In genomic region chr6:151239603-151240035, GRCh38 we compare ENCODE assay signal across 1 cellular context.
TF ChIP-seq lines count a peak whose summit lies in the region.

A gene with protein sequence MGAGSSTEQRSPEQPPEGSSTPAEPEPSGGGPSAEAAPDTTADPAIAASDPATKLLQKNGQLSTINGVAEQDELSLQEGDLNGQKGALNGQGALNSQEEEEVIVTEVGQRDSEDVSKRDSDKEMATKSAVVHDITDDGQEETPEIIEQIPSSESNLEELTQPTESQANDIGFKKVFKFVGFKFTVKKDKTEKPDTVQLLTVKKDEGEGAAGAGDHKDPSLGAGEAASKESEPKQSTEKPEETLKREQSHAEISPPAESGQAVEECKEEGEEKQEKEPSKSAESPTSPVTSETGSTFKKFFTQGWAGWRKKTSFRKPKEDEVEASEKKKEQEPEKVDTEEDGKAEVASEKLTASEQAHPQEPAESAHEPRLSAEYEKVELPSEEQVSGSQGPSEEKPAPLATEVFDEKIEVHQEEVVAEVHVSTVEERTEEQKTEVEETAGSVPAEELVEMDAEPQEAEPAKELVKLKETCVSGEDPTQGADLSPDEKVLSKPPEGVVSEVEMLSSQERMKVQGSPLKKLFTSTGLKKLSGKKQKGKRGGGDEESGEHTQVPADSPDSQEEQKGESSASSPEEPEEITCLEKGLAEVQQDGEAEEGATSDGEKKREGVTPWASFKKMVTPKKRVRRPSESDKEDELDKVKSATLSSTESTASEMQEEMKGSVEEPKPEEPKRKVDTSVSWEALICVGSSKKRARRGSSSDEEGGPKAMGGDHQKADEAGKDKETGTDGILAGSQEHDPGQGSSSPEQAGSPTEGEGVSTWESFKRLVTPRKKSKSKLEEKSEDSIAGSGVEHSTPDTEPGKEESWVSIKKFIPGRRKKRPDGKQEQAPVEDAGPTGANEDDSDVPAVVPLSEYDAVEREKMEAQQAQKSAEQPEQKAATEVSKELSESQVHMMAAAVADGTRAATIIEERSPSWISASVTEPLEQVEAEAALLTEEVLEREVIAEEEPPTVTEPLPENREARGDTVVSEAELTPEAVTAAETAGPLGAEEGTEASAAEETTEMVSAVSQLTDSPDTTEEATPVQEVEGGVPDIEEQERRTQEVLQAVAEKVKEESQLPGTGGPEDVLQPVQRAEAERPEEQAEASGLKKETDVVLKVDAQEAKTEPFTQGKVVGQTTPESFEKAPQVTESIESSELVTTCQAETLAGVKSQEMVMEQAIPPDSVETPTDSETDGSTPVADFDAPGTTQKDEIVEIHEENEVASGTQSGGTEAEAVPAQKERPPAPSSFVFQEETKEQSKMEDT (N-terminal part only) (plus strand): TSS chr6:151239967. CDS start chr6:151240563, 596 bp downstream.

TF ChIP-seq in H1, 55 proteins besides CTCF, POLR2A, EP300 and RAD21 (continued from another document):
- TF ChIP-seq, protein P1, sequence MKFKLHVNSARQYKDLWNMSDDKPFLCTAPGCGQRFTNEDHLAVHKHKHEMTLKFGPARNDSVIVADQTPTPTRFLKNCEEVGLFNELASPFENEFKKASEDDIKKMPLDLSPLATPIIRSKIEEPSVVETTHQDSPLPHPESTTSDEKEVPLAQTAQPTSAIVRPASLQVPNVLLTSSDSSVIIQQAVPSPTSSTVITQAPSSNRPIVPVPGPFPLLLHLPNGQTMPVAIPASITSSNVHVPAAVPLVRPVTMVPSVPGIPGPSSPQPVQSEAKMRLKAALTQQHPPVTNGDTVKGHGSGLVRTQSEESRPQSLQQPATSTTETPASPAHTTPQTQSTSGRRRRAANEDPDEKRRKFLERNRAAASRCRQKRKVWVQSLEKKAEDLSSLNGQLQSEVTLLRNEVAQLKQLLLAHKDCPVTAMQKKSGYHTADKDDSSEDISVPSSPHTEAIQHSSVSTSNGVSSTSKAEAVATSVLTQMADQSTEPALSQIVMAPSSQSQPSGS (IDR thresholded peaks at IDR 0.05; ENCODE audit: low read length), result no peak
- TF ChIP-seq, protein P2, sequence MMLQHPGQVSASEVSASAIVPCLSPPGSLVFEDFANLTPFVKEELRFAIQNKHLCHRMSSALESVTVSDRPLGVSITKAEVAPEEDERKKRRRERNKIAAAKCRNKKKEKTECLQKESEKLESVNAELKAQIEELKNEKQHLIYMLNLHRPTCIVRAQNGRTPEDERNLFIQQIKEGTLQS (IDR thresholded peaks at IDR 0.05; ENCODE audit: insufficient read depth, low read depth, low read length), result no peak
- TF ChIP-seq RNF2 (IDR thresholded peaks at IDR 0.05; ENCODE audit: borderline replicate concordance, low read depth, low read length, missing control alignments, poor library complexity, severe bottlenecking) (no peak), HDAC2 (IDR thresholded peaks at IDR 0.05; ENCODE audit: borderline replicate concordance in 1 of 2, low read depth in 2 of 2, low read length in 2 of 2) (no peak), SRF (IDR thresholded peaks at IDR 0.05; ENCODE audit: low read depth, low read length) (peak; percentile 94), TAF7 (optimal IDR thresholded peaks at IDR 0.05; ENCODE audit: borderline replicate concordance, low read depth, low read length) (no peak), ASH2L (IDR thresholded peaks at IDR 0.05; ENCODE audit: low read length) (peak; percentile 20), MAX (IDR thresholded peaks at IDR 0.05) (peak; percentile 69), KDM1A (IDR thresholded peaks at IDR 0.05; ENCODE audit: borderline replicate concordance, low read length) (no peak), SIRT6 (IDR thresholded peaks at IDR 0.05; ENCODE audit: low read length) (no peak), SIN3A (conservative IDR thresholded peaks at IDR 0.05 in 1 of 2, IDR thresholded peaks at IDR 0.05 in 1 of 2; ENCODE audit: low read depth in 1 of 2, low read length in 2 of 2) (no peak), CHD7 (IDR thresholded peaks at IDR 0.05; ENCODE audit: insufficient replicate concordance, low read length) (no peak), JUN (IDR thresholded peaks at IDR 0.05; ENCODE audit: low read depth, low read length) (no peak), JUND (IDR thresholded peaks at IDR 0.05; ENCODE audit: low read length) (no peak), SP2 (IDR thresholded peaks at IDR 0.05; ENCODE audit: low read length) (no peak), CTBP2 (IDR thresholded peaks at IDR 0.05; ENCODE audit: borderline replicate concordance, insufficient read depth, insufficient read length, low read length) (no peak), TCF12 (IDR thresholded peaks at IDR 0.05; ENCODE audit: low read depth, low read length) (0 out of 2 replicates have a peak, but pooled peaks have one; percentile 26), SP4 (IDR thresholded peaks at IDR 0.05; ENCODE audit: low read length) (no peak), CHD1 (IDR thresholded peaks at IDR 0.05; ENCODE audit: low read depth, low read length) (no peak), CREB1 (IDR thresholded peaks at IDR 0.05) (peak; percentile 57; the same call in 1 of the 2 replicates), KDM4A (IDR thresholded peaks at IDR 0.05; ENCODE audit: low read depth, low read length, severe bottlenecking) (no peak), RBBP5 (IDR thresholded peaks at IDR 0.05; ENCODE audit: borderline replicate concordance, low read depth, low read length) (no peak), E2F6 (IDR thresholded peaks at IDR 0.05) (peak; percentile 81), CHD2 (IDR thresholded peaks at IDR 0.05; ENCODE audit: low read length) (no peak), BACH1 (IDR thresholded peaks at IDR 0.05; ENCODE audit: low read length) (no peak), POLR2AphosphoS5 (IDR thresholded peaks at IDR 0.05; ENCODE audit: low read depth, low read length) (no peak; the same call in 1 of the 2 replicates), RXRA (IDR thresholded peaks at IDR 0.05; ENCODE audit: insufficient read depth, low read depth, low read length) (no peak), EZH2 (IDR thresholded peaks at IDR 0.05; ENCODE audit: low read depth, low read length, severe bottlenecking) (no peak), BRCA1 (IDR thresholded peaks at IDR 0.05; ENCODE audit: low read depth, low read length) (no peak), SP1 (IDR thresholded peaks at IDR 0.05; ENCODE audit: low read depth, low read length) (no peak), GABPA (IDR thresholded peaks at IDR 0.05; ENCODE audit: borderline replicate concordance, insufficient read depth, low read length) (no peak), CEBPB (IDR thresholded peaks at IDR 0.05; ENCODE audit: low read depth, low read length) (no peak), SUZ12 (IDR thresholded peaks at IDR 0.05; ENCODE audit: low read length) (no peak), HDAC6 (IDR thresholded peaks at IDR 0.05; ENCODE audit: low read depth, low read length) (no peak), FOSL1 (IDR thresholded peaks at IDR 0.05; ENCODE audit: insufficient read depth, low read depth, low read length) (no peak), YY1 (IDR thresholded peaks at IDR 0.05; ENCODE audit: low read depth, low read length) (no peak), CBX5 (IDR thresholded peaks at IDR 0.05; ENCODE audit: low read depth, low read length) (no peak), BCL11A (IDR thresholded peaks at IDR 0.05; ENCODE audit: low read depth in 2 of 2, low read length in 2 of 2) (no peak), PHF8 (conservative IDR thresholded peaks at IDR 0.05; ENCODE audit: low read depth, low read length) (no peak), TEAD4 (IDR thresholded peaks at IDR 0.05; ENCODE audit: low read depth, low read length) (no peak), NRF1 (IDR thresholded peaks at IDR 0.05; ENCODE audit: low read depth, low read length) (no peak)
TF ChIP-seq in H1: peak in this region for 9.
